In genomic region chr1:59064592-59064991, GRCh38 we compare ENCODE assay signal across 14 cellular contexts.
"Had no signal": no experiment of that assay in that cellular context is flagged by ENCODE, and none has a peak within 500 bp of the region (broad histone marks: within the 10 kb centered on the region; RNA-seq: fewer than 3 reads in every experiment).

No MANE protein-coding gene starts in this region.

- H3K9me3 ChIP-seq: mucosa of descending colon, SK-N-SH, suprapubic skin, upper lobe of left lung had no signal

- H3K36me3 Mint-ChIP-seq: activated CD4-positive, alpha-beta memory T cell treated with anti-CD3 and anti-CD28 coated beads for 36 hours; natural killer cell treated with Interleukin-12 subunit alpha and Interleukin-12 subunit beta and Interleukin-15 and Interleukin-18, amount 100 ng/mL, for 72 hours had no signal

- H3K27me3 ChIP-seq: foreskin keratinocyte, suprapubic skin, upper lobe of left lung had no signal

- DNase-seq: activated B cell treated with CpG ODN at 0.5 μM for 24 hours; activated CD4-positive, alpha-beta memory T cell treated with anti-CD3 and anti-CD28 coated beads for 36 hours; foreskin keratinocyte; left colon; mucosa of descending colon; nucleus accumbens; right cardiac atrium; SK-N-SH; small intestine; upper lobe of left lung had no signal

- H3K9me3 Mint-ChIP-seq: activated B cell treated with CpG ODN at 0.5 μM for 24 hours; activated CD4-positive, alpha-beta memory T cell treated with anti-CD3 and anti-CD28 coated beads for 36 hours had no signal

- H3K27me3 Mint-ChIP-seq: activated B cell treated with CpG ODN at 0.5 μM for 24 hours; activated CD4-positive, alpha-beta memory T cell treated with anti-CD3 and anti-CD28 coated beads for 36 hours had no signal

- H3K27ac Mint-ChIP-seq: activated B cell treated with CpG ODN at 0.5 μM for 24 hours; activated CD4-positive, alpha-beta memory T cell treated with anti-CD3 and anti-CD28 coated beads for 36 hours; progenitor cell of endocrine pancreas had no signal

- H3K27ac ChIP-seq: foreskin keratinocyte, suprapubic skin, upper lobe of left lung had no signal

- H3K36me3 ChIP-seq: suprapubic skin, upper lobe of left lung had no signal

- H3K4me3 ChIP-seq: lung, mucosa of descending colon, suprapubic skin, upper lobe of left lung had no signal

- ATAC-seq: foreskin keratinocyte; natural killer cell treated with Interleukin-12 subunit alpha and Interleukin-12 subunit beta and Interleukin-15 and Interleukin-18, amount 100 ng/mL, for 72 hours; right cardiac atrium had no signal

- H3K9ac ChIP-seq: SK-N-SH had no signal

- H3K4me3 Mint-ChIP-seq: activated B cell treated with CpG ODN at 0.5 μM for 24 hours; activated CD4-positive, alpha-beta memory T cell treated with anti-CD3 and anti-CD28 coated beads for 36 hours; natural killer cell treated with Interleukin-12 subunit alpha and Interleukin-12 subunit beta and Interleukin-15 and Interleukin-18, amount 100 ng/mL, for 72 hours had no signal

- H3K4me2 ChIP-seq: SK-N-SH had no signal
